11 cellular contexts compared by ENCODE assay signal in the genomic region with DNA sequence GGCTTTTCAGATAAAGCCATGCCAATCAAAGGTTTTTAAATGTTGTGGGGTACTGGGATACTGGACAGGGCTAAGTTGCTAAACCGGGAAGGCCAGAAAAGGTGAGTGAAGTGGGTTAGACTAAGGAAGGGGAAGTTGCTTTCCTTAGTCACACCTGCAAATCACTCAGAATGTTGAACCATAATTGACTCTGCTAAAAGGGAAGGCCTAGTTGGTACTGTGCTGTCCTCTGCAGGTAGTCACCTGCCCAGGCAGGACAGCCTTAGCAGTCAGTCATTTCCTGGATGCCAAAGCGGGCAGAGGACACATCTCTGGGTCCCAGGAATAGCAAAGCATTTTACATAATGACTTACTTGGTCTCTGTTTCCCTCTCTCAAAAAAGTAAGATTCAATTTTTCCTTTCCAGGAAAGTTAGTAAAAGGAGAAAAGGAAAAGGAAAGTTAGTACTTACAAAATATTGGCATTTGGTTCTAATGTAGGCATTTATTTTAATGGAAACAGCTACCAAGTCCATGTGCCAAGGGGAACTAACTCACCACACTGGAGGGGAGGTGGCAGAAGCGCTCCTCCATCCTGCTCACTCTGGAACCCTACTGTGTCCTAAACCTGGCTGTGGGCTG.
DNase-seq lines count a peak whose midpoint lies in the region; TF ChIP-seq lines count a peak whose summit lies in the region.
"Had no signal": no experiment of that assay in that cellular context is flagged by ENCODE, and none has a peak within 500 bp of the region (broad histone marks: within the 10 kb centered on the region; RNA-seq: fewer than 3 reads in every experiment).

No MANE protein-coding gene starts in this region.

- TF ChIP-seq EP300 in tibial nerve (IDR thresholded peaks at IDR 0.05) = no peak

- TF ChIP-seq POLR2A in tibial nerve (IDR thresholded peaks at IDR 0.05) = no peak

- H3K9me3 Mint-ChIP-seq in endothelial cell (ENCODE audit: unreplicated experiment) = no peaks in the 10 kb centered on the region
- no peaks in the 10 kb centered on the region for H3K9me3 Mint-ChIP-seq in type B pancreatic cell

- peak overlapping the region; percentile 36 for H3K27ac Mint-ChIP-seq in endothelial cell (ENCODE audit: unreplicated experiment)
- peak overlapping the region; percentile 92 for H3K27ac Mint-ChIP-seq in type B pancreatic cell

- peaks cover 50% of the 10 kb centered on the region for H3K36me3 Mint-ChIP-seq in endothelial cell (ENCODE audit: low read depth, unreplicated experiment)
- H3K36me3 Mint-ChIP-seq in type B pancreatic cell = peaks cover 14% of the 10 kb centered on the region

- H3K27me3 ChIP-seq in tibial nerve = no peaks in the 10 kb centered on the region
- H3K27me3 ChIP-seq: cardiac muscle cell had no signal

- H3K4me1 Mint-ChIP-seq in endothelial cell (ENCODE audit: unreplicated experiment) = peaks cover 22% of the 10 kb centered on the region
- peaks cover 9% of the 10 kb centered on the region for H3K4me1 Mint-ChIP-seq in type B pancreatic cell (ENCODE audit: unreplicated experiment)

- peaks cover 0 to 68% (median 0%) of the 10 kb centered on the region in 3 donors for H3K36me3 ChIP-seq in tibial nerve
- H3K36me3 ChIP-seq: cardiac muscle cell had no signal

- WGBS in tibial nerve, 2 donors = 88 to 91% methylated on average over 3 of the region's 3 CpGs

- TF ChIP-seq CTCF in endothelial cell (IDR thresholded peaks at IDR 0.05; ENCODE audit: unreplicated experiment) = no peak
- no peak for TF ChIP-seq CTCF in type B pancreatic cell (conservative IDR thresholded peaks at IDR 0.05)
- TF ChIP-seq CTCF in tibial nerve (IDR thresholded peaks at IDR 0.05) = no peak
- no peak for TF ChIP-seq CTCF in foreskin fibroblast (IDR thresholded peaks at IDR 0.05; ENCODE audit: low read depth, low read length)

- no peaks in the 10 kb centered on the region for H3K4me1 ChIP-seq in tibial nerve

- no peak overlapping the region for H3K4me3 ChIP-seq in tibial nerve
- no peak overlapping the region for H3K4me3 ChIP-seq in foreskin fibroblast (ENCODE audit: low read depth in 1 of 2, low read length in 2 of 2)
- H3K4me3 ChIP-seq: cardiac muscle cell had no signal

- H3K4me3 Mint-ChIP-seq in endothelial cell (ENCODE audit: unreplicated experiment) = no peak overlapping the region
- H3K4me3 Mint-ChIP-seq in type B pancreatic cell = peak overlapping the region; percentile 16

- DNase-seq in SHP77 treated with DMSO at 0.1 percent for 48 hours (lab: John Stamatoyannopoulos, UW) = peak; percentile 36
- DNase-seq in SHP77 (lab: John Stamatoyannopoulos, UW) = no peak
- peak; percentile 65 for DNase-seq in NCI-H2029 treated with DMSO at 0.1 percent for 48 hours (lab: John Stamatoyannopoulos, UW)
- no peak for DNase-seq in endothelial cell (ENCODE audit: low spot score)
- DNase-seq in type B pancreatic cell (ENCODE audit: extremely low spot score, unreplicated experiment) = no peak
- DNase-seq in tibial nerve (ENCODE audit: low spot score in 2 of 2) = no peak
- no peak for DNase-seq in stimulated activated CD4-positive, alpha-beta T cell treated with anti-CD3 and anti-CD28 coated beads, Interleukin-4, amount 100 ng/mL, for 24 hours
- DNase-seq in foreskin fibroblast = no peak
- DNase-seq: glutamatergic neuron had no signal

- no peaks in the 10 kb centered on the region for H3K9me3 ChIP-seq in tibial nerve

- H3K27ac ChIP-seq in tibial nerve = no peak overlapping the region
- H3K27ac ChIP-seq: cardiac muscle cell, KMS-11 had no signal

- H3K27me3 Mint-ChIP-seq in endothelial cell (ENCODE audit: unreplicated experiment) (peaks cover 2% of the 10 kb centered on the region), type B pancreatic cell (no peaks in the 10 kb centered on the region)

Comparison
In these comparisons a context has a peak if more than half of its experiments do, and no peak if none do; other contexts are left out.
1. DNase-seq: peak in SHP77 treated with DMSO at 0.1 percent for 48 hours (single experiment) and NCI-H2029 treated with DMSO at 0.1 percent for 48 hours (single experiment); none in SHP77 (0 of 2), endothelial cell (single experiment), type B pancreatic cell (single experiment), tibial nerve (0 of 2), stimulated activated CD4-positive, alpha-beta T cell treated with anti-CD3 and anti-CD28 coated beads, Interleukin-4, amount 100 ng/mL, for 24 hours (single experiment) and foreskin fibroblast (0 of 2).